ENCODE assay signal across 15 cellular contexts in the genomic region with DNA sequence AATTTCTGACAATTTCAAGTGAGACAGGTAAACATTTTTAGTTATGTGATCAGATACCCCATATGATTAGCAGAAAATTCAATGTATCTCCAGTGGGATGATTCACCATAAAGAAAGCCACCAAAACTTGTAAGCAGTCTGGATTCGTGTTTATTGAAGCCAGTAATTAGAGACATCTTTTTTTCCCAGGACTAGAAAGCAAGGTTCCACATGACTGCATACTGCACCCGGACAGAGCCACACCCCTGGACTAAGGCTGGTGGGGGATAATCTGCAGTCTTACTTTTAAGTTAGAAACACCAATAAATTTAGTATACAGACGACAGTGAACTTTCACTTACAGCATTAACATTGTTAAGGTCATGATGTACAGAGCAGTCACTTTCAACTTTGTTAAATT.
"Had no signal": no experiment of that assay in that cellular context is flagged by ENCODE, and none has a peak within 500 bp of the region (broad histone marks: within the 10 kb centered on the region; RNA-seq: fewer than 3 reads in every experiment).

No MANE protein-coding gene starts in this region.

- H3K9me3 ChIP-seq: tibial artery had no signal

- H3K27ac ChIP-seq: tibial artery had no signal

- ATAC-seq: left lobe of liver; naive thymus-derived CD8-positive, alpha-beta T cell; right cardiac atrium; stimulated activated effector memory CD8-positive, alpha-beta T cell treated with anti-CD3 and anti-CD28 coated beads, Interleukin-12 subunit alpha, Interleukin-12 subunit beta, amount 100 ng/mL, for 72 hours had no signal

- H3K4me1 ChIP-seq: tibial artery had no signal

- H3K27me3 ChIP-seq: tibial artery had no signal

- H3K4me3 ChIP-seq: tibial artery had no signal

- DNase-seq: activated CD4-positive, alpha-beta memory T cell treated with anti-CD3 and anti-CD28 coated beads for 36 hours; activated CD4-positive, CD25-positive, alpha-beta regulatory T cell treated with anti-CD3 and anti-CD28 coated beads, Interleukin-2, amount 50 U/mL, for 72 hours; activated CD8-positive, alpha-beta memory T cell treated with anti-CD3 and anti-CD28 coated beads, Interleukin-2, amount 50 U/mL, for 48 hours; activated naive CD4-positive, alpha-beta T cell; central memory CD4-positive, alpha-beta T cell; cortex of kidney; effector memory CD4-positive, alpha-beta T cell; glutamatergic neuron; immature natural killer cell; mammary epithelial cell; naive thymus-derived CD8-positive, alpha-beta T cell; right cardiac atrium; tibial artery had no signal
